Comparison of ENCODE assay signal across 1 cellular context in the genomic region with DNA sequence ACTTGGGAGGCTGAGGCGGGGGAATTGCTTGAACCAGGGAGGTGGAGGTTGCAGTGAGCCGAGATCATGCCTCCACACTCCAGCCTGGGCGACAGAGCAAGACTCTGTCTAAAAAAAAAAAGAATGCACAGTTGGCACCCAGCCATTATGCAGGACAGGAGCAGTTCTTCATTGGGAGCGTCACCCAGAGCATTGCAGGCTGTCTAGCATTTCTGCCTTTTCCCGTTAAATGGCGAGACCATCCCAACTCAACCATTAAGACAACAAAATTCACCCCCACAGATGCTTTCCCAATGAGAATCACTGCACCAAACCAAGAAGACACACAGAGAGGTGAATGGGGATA.
TF ChIP-seq lines count a peak whose summit lies in the region.

No MANE protein-coding gene starts in this region.

TF ChIP-seq in SK-N-SH, 30 proteins besides CTCF, POLR2A, EP300 and RAD21 (continued from another document):
- TF ChIP-seq, protein P1, sequence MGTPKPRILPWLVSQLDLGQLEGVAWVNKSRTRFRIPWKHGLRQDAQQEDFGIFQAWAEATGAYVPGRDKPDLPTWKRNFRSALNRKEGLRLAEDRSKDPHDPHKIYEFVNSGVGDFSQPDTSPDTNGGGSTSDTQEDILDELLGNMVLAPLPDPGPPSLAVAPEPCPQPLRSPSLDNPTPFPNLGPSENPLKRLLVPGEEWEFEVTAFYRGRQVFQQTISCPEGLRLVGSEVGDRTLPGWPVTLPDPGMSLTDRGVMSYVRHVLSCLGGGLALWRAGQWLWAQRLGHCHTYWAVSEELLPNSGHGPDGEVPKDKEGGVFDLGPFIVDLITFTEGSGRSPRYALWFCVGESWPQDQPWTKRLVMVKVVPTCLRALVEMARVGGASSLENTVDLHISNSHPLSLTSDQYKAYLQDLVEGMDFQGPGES (IDR thresholded peaks at IDR 0.05; ENCODE audit: low read depth, low read length), result no peak
- TF ChIP-seq, protein P2, sequence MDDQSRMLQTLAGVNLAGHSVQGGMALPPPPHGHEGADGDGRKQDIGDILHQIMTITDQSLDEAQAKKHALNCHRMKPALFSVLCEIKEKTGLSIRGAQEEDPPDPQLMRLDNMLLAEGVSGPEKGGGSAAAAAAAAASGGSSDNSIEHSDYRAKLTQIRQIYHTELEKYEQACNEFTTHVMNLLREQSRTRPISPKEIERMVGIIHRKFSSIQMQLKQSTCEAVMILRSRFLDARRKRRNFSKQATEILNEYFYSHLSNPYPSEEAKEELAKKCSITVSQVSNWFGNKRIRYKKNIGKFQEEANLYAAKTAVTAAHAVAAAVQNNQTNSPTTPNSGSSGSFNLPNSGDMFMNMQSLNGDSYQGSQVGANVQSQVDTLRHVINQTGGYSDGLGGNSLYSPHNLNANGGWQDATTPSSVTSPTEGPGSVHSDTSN (IDR thresholded peaks at IDR 0.05), result no peak
- TF ChIP-seq RFX5 (IDR thresholded peaks at IDR 0.05; ENCODE audit: low read length), result no peak
